Comparison of ENCODE assay signal across 10 cellular contexts in the genomic region with DNA sequence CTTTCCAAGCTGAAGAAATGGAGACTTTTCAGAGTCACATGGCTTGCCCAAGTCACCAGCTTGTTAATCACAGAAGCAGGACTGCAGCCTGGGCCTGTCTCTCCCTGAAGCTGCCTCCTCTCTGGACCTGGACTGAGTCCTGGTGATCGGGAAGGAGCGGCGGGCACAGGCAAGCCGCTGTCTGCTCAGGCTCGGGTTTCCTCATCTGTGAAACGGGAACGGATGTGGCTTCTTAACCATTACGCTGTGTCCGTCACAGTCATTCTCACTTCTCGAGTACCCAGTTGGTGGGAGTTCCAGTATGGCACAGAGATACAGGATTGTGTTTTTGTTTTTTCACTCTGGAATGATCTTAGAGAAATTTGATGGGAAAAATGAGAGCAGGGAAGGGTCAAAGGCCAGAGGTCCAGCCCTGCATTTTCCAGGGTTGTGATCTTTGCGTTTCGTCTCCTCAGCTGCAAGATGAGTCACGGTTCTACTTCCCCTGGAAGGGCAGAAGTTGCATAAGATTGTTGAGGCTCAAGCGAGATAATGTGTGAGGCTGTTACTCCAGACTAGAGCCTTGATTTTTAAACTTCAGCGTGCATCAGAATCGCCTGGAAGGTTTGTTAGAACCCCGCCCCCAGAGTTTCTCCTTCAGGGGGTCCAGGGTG. TPM values are rescaled to one million over a fixed set of nuclear protein-coding genes. Genes with fewer than 3 reads are reported as not detected.
DNase-seq lines count a peak whose midpoint lies in the region; ATAC-seq and TF ChIP-seq lines count a peak whose summit lies in the region.
"Had no signal": no experiment of that assay in that cellular context is flagged by ENCODE, and none has a peak within 500 bp of the region (broad histone marks: within the 10 kb centered on the region; RNA-seq: fewer than 3 reads in every experiment).

No MANE protein-coding gene starts in this region.

- peaks cover 20% of the 10 kb centered on the region for H3K4me1 ChIP-seq in OCI-LY3 (ENCODE audit: low read length)
- H3K4me1 ChIP-seq in neural progenitor cell = no peaks in the 10 kb centered on the region
- no peaks in the 10 kb centered on the region for H3K4me1 ChIP-seq in testis
- H3K4me1 ChIP-seq: SJSA1, tibial artery had no signal

- H3K4me2 ChIP-seq in OCI-LY3 (ENCODE audit: low read length) (peak overlapping the region; percentile 70), neural progenitor cell (no peak overlapping the region)

- peak overlapping the region; percentile 39 for H2AFZ ChIP-seq in OCI-LY3 (ENCODE audit: low read depth, low read length)
- H2AFZ ChIP-seq in neural progenitor cell (replicated peaks) = no peak overlapping the region

- H3K9me3 Mint-ChIP-seq in neural progenitor cell = peaks cover 6% of the 10 kb centered on the region

- peaks cover 2% of the 10 kb centered on the region for H3K36me3 Mint-ChIP-seq in neural progenitor cell

- peak overlapping the region; percentile 50 for H3K4me3 ChIP-seq in OCI-LY3 (ENCODE audit: low read length)
- H3K4me3 ChIP-seq in epithelial cell of esophagus (ENCODE audit: low read length) = no peak overlapping the region
- H3K4me3 ChIP-seq in neural progenitor cell = no peak overlapping the region
- H3K4me3 ChIP-seq in testis = no peak overlapping the region
- H3K4me3 ChIP-seq: SJSA1, tibial artery had no signal

- H3K36me3 ChIP-seq in OCI-LY3 (replicated peaks; ENCODE audit: low read depth, low read length) (no peaks in the 10 kb centered on the region), neural progenitor cell (no peaks in the 10 kb centered on the region), testis (ENCODE audit: low read depth, missing control alignments) (no peaks in the 10 kb centered on the region)
- H3K36me3 ChIP-seq: SJSA1, tibial artery had no signal

- H3K4me3 Mint-ChIP-seq in neural progenitor cell = no peak overlapping the region

- H3K27me3 ChIP-seq in OCI-LY3 (ENCODE audit: low read depth, low read length) (peaks cover 22% of the 10 kb centered on the region; the same call in 1 of the 2 replicates), neural progenitor cell (no peaks in the 10 kb centered on the region), testis (no peaks in the 10 kb centered on the region)
- H3K27me3 ChIP-seq: tibial artery had no signal

- no peak for ATAC-seq in HG02571 (IDR thresholded peaks at IDR 0.05; ENCODE audit: unreplicated experiment)

- peaks cover 50% of the 10 kb centered on the region for H3K4me1 Mint-ChIP-seq in neural progenitor cell

- no peaks in the 10 kb centered on the region for H4K20me1 ChIP-seq in OCI-LY3 (ENCODE audit: insufficient read depth, low read length)
- H4K20me1 ChIP-seq in neural progenitor cell (ENCODE audit: low read depth) = no peaks in the 10 kb centered on the region

- DNase-seq in EH (ENCODE audit: low read depth) = peak; percentile 28
- DNase-seq in epithelial cell of esophagus (ENCODE audit: low read depth) = peak; percentile 18
- DNase-seq in neural progenitor cell (ENCODE audit: low spot score) = no peak
- no peak for DNase-seq in testis
- DNase-seq in HuH-7.5 (ENCODE audit: low spot score) = no peak
- no peak for DNase-seq in HEK293T (ENCODE audit: extremely low spot score)
- DNase-seq: tibial artery had no signal

- peak overlapping the region; percentile 41; the same call in 1 of the 2 replicates for H3K9ac ChIP-seq in OCI-LY3 (ENCODE audit: low read length)
- H3K9ac ChIP-seq in neural progenitor cell = no peak overlapping the region

- no peaks in the 10 kb centered on the region for H3K79me2 ChIP-seq in OCI-LY3 (ENCODE audit: low read length)
- H3K79me2 ChIP-seq in neural progenitor cell (ENCODE audit: low read depth) = no peaks in the 10 kb centered on the region

- intact Hi-C loops in testis (cut with DNase I; ENCODE audit: low total_unique reads) = no loop called here

- H3K27ac Mint-ChIP-seq in neural progenitor cell = peak overlapping the region; percentile 92

- CTCF ChIA-PET in HEK293T (lab: Yijun Ruan, JAX) = no interaction called here

- no peaks in the 10 kb centered on the region for H3F3A ChIP-seq in neural progenitor cell (ENCODE audit: low read depth)

- no peak for TF ChIP-seq POLR2A in testis (IDR thresholded peaks at IDR 0.05)

- TF ChIP-seq CTCF in OCI-LY3 (IDR thresholded peaks at IDR 0.05; ENCODE audit: low read depth, low read length) (no peak), epithelial cell of esophagus (IDR thresholded peaks at IDR 0.05; ENCODE audit: insufficient read depth, low read depth, low read length, missing control alignments) (no peak), neural progenitor cell (IDR thresholded peaks at IDR 0.05) (no peak), testis (IDR thresholded peaks at IDR 0.05) (no peak)

- POLR2A ChIA-PET in HEK293T (lab: Yijun Ruan, JAX) = no interaction called here

- WGBS in testis, 2 donors = 73 to 79% methylated on average over 17 of the region's 17 CpGs

- H3K9me3 ChIP-seq in OCI-LY3 (ENCODE audit: insufficient read depth, low read length) = no peaks in the 10 kb centered on the region
- no peaks in the 10 kb centered on the region for H3K9me3 ChIP-seq in neural progenitor cell (ENCODE audit: low read depth)
- H3K9me3 ChIP-seq in testis = no peaks in the 10 kb centered on the region
- H3K9me3 ChIP-seq: SJSA1, tibial artery had no signal

- H3K27ac ChIP-seq in OCI-LY3 (ENCODE audit: low read length) (peak overlapping the region; percentile 10), neural progenitor cell (no peak overlapping the region), testis (peak overlapping the region in 1 of 2 donors; percentile 30)
- H3K27ac ChIP-seq: SJSA1, tibial artery had no signal

- peaks cover 9% of the 10 kb centered on the region for H3K27me3 Mint-ChIP-seq in neural progenitor cell (ENCODE audit: insufficient read depth, low read depth)

TF ChIP-seq in HEK293T, 16 proteins besides CTCF, POLR2A, EP300 and RAD21:
- TF ChIP-seq LEF1 (IDR thresholded peaks at IDR 0.05; ENCODE audit: borderline replicate concordance) = no peak
- TF ChIP-seq TARDBP (IDR thresholded peaks at IDR 0.05) = no peak
- no peak for TF ChIP-seq SUZ12 (IDR thresholded peaks at IDR 0.05)
- TF ChIP-seq HDGF (IDR thresholded peaks at IDR 0.05; ENCODE audit: borderline replicate concordance) = no peak
- no peak for TF ChIP-seq FOXA1 (IDR thresholded peaks at IDR 0.05)
- no peak for TF ChIP-seq FOXM1 (IDR thresholded peaks at IDR 0.05; ENCODE audit: borderline replicate concordance)
- TF ChIP-seq BHLHE40 (IDR thresholded peaks at IDR 0.05; ENCODE audit: borderline replicate concordance) = no peak
- TF ChIP-seq, protein P1, sequence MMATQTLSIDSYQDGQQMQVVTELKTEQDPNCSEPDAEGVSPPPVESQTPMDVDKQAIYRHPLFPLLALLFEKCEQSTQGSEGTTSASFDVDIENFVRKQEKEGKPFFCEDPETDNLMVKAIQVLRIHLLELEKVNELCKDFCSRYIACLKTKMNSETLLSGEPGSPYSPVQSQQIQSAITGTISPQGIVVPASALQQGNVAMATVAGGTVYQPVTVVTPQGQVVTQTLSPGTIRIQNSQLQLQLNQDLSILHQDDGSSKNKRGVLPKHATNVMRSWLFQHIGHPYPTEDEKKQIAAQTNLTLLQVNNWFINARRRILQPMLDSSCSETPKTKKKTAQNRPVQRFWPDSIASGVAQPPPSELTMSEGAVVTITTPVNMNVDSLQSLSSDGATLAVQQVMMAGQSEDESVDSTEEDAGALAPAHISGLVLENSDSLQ (IDR thresholded peaks at IDR 0.05) = no peak
- no peak for TF ChIP-seq ARNT (IDR thresholded peaks at IDR 0.05)

RNA-seq across cellular contexts. Expression of a gene that starts 7.6 kb away (rescaled TPM):
- total RNA-seq in neural progenitor cell (ENCODE audit: low replicate concordance) (0.09 TPM in 1 of 2 replicates, not detected in the other), testis (under 1 TPM; 0.39 to 0.43 TPM)
- polyA plus RNA-seq in testis (ENCODE audit: insufficient read depth, low read depth, low replicate concordance) = 0.96 TPM
- total RNA-seq: SJSA1 had no signal

Comparison
In these comparisons a context has a peak if more than half of its experiments do, and no peak if none do; other contexts are left out.
1. DNase-seq: peak in EH (single experiment) and epithelial cell of esophagus (single experiment); none in neural progenitor cell (single experiment), testis (single experiment), HuH-7.5 (single experiment) and HEK293T (single experiment).